Comparison of ENCODE assay signal across 16 cellular contexts in genomic region chrX:37405954-37406353, GRCh38. TPM values are rescaled to one million over a fixed set of nuclear protein-coding genes. Genes with fewer than 3 reads are reported as not detected.
DNase-seq lines count a peak whose midpoint lies in the region; ATAC-seq and TF ChIP-seq lines count a peak whose summit lies in the region.
"Had no signal": no experiment of that assay in that cellular context is flagged by ENCODE, and none has a peak within 500 bp of the region (broad histone marks: within the 10 kb centered on the region; RNA-seq: fewer than 3 reads in every experiment).

No MANE protein-coding gene starts in this region.

- H3K36me3 ChIP-seq in cardiac muscle cell (no peaks in the 10 kb centered on the region), left ventricle myocardium inferior (no peaks in the 10 kb centered on the region), adipocyte (ENCODE audit: control insufficient read depth, insufficient read depth, low read length, severe bottlenecking) (peaks cover under 1% of the 10 kb centered on the region), smooth muscle cell (ENCODE audit: low read depth) (no peaks in the 10 kb centered on the region)
- H3K36me3 ChIP-seq: prostate gland had no signal

- ATAC-seq in GM18511 (IDR thresholded peaks at IDR 0.05; ENCODE audit: unreplicated experiment) = no peak
- no peak for ATAC-seq in esophagus mucosa

- H3K27me3 ChIP-seq in cardiac muscle cell (no peaks in the 10 kb centered on the region), left ventricle myocardium inferior (ENCODE audit: low read depth) (no peaks in the 10 kb centered on the region), adipocyte (replicated peaks; ENCODE audit: control insufficient read depth, insufficient read depth, low read length) (no peaks in the 10 kb centered on the region), smooth muscle cell (ENCODE audit: low read depth) (no peaks in the 10 kb centered on the region)

- H2AFZ ChIP-seq in smooth muscle cell (ENCODE audit: low read depth) = no peak overlapping the region

- no peaks in the 10 kb centered on the region for H3K9me3 ChIP-seq in cardiac muscle cell (ENCODE audit: low read depth)
- no peaks in the 10 kb centered on the region for H3K9me3 ChIP-seq in left ventricle myocardium inferior (replicated peaks)
- H3K9me3 ChIP-seq in adipocyte (ENCODE audit: control insufficient read depth, low read length) = no peaks in the 10 kb centered on the region
- no peaks in the 10 kb centered on the region for H3K9me3 ChIP-seq in smooth muscle cell (replicated peaks; ENCODE audit: low read depth)
- H3K9me3 ChIP-seq: prostate gland had no signal

- WGBS in smooth muscle cell (ENCODE audit: low lambda C conversion rate) = 9% methylated on average over 2 of the region's 2 CpGs

- H3K4me2 ChIP-seq in smooth muscle cell = peak overlapping the region; percentile 49

- DNase-seq in cardiac muscle cell (ENCODE audit: low read depth in 1 of 2, low spot score in 1 of 2) (peak; percentile 23 to 84), left ventricle myocardium inferior (no peak), adipocyte (ENCODE audit: low read depth) (peak; percentile 67), glomerular visceral epithelial cell (ENCODE audit: extremely low spot score) (peak; percentile 18), smooth muscle cell (lab: John Stamatoyannopoulos, UW; ENCODE audit: unreplicated experiment) (no peak)
- no peak for DNase-seq in activated CD8-positive, alpha-beta memory T cell treated with anti-CD3 and anti-CD28 coated beads, Interleukin-2, amount 50 U/mL, for 4 hours
- DNase-seq: activated CD4-positive, alpha-beta T cell treated with anti-CD3 and anti-CD28 coated beads for 4 hours; activated naive CD8-positive, alpha-beta T cell treated with anti-CD3 and anti-CD28 coated beads for 36 hours; activated T-cell treated with anti-CD3 and anti-CD28 coated beads for 4 hours; Calu3; kidney glomerular epithelial cell; NCI-H1417; SHP77 had no signal

- intact Hi-C loops in left ventricle myocardium inferior (cut with micrococcal nuclease) = no loop called here

- H3F3A ChIP-seq in smooth muscle cell (ENCODE audit: low read depth) = no peaks in the 10 kb centered on the region

- no peaks in the 10 kb centered on the region for H3K79me2 ChIP-seq in smooth muscle cell (ENCODE audit: low read depth)

- TF ChIP-seq CTCF in cardiac muscle cell (IDR thresholded peaks at IDR 0.05; ENCODE audit: low read depth, low read length) = no peak
- no peak for TF ChIP-seq CTCF in left ventricle myocardium inferior (IDR thresholded peaks at IDR 0.05; ENCODE audit: borderline replicate concordance)
- no peak for TF ChIP-seq CTCF in smooth muscle cell (IDR thresholded peaks at IDR 0.05; ENCODE audit: borderline replicate concordance, insufficient read depth, poor library complexity, severe bottlenecking)

- H3K4me3 ChIP-seq in cardiac muscle cell (no peak overlapping the region), left ventricle myocardium inferior (no peak overlapping the region), adipocyte (ENCODE audit: low read length) (no peak overlapping the region), smooth muscle cell (no peak overlapping the region)
- H3K4me3 ChIP-seq: prostate gland had no signal

- H3K9ac ChIP-seq in adipocyte (ENCODE audit: low read length) (no peak overlapping the region), smooth muscle cell (ENCODE audit: low read depth) (no peak overlapping the region)

- H3K4me1 ChIP-seq in cardiac muscle cell (ENCODE audit: low read depth) (peaks cover 49% of the 10 kb centered on the region), left ventricle myocardium inferior (peaks cover 25% of the 10 kb centered on the region), adipocyte (ENCODE audit: control insufficient read depth, insufficient read depth, low read length) (peaks cover 5% of the 10 kb centered on the region), smooth muscle cell (ENCODE audit: low read depth) (peaks cover 6% of the 10 kb centered on the region)
- H3K4me1 ChIP-seq: prostate gland had no signal

- H3K27ac ChIP-seq in cardiac muscle cell = peak overlapping the region; percentile 78
- H3K27ac ChIP-seq in left ventricle myocardium inferior (replicated peaks) = no peak overlapping the region
- no peak overlapping the region for H3K27ac ChIP-seq in smooth muscle cell (ENCODE audit: low read depth)
- H3K27ac ChIP-seq: prostate gland had no signal

- H4K20me1 ChIP-seq in smooth muscle cell (ENCODE audit: low read depth) = peaks cover 26% of the 10 kb centered on the region

RNA-seq across cellular contexts. Expression of gene PRRG1, which starts 56.8 kb away (rescaled TPM):
- 13.4 and 13.8 TPM in 2 replicates for total RNA-seq in cardiac muscle cell
- 10.5 and 12.2 TPM in 2 replicates for polyA plus RNA-seq in cardiac muscle cell
- total RNA-seq in left ventricle myocardium inferior = 12.9 TPM
- total RNA-seq in smooth muscle cell = 33.3 and 47.0 TPM in 2 replicates
- polyA plus RNA-seq in smooth muscle cell = 9.6 and 14.4 TPM in 2 replicates
- total RNA-seq in esophagus mucosa = 6.9 TPM
- total RNA-seq: activated naive CD8-positive, alpha-beta T cell treated with anti-CD3 and anti-CD28 coated beads for 36 hours had no signal

Comparison
In these comparisons a context has a peak if more than half of its experiments do, and no peak if none do; other contexts are left out.
1. DNase-seq: peak in cardiac muscle cell (2 of 2), adipocyte (single experiment) and glomerular visceral epithelial cell (single experiment); none in left ventricle myocardium inferior (single experiment), smooth muscle cell (single experiment) and activated CD8-positive, alpha-beta memory T cell treated with anti-CD3 and anti-CD28 coated beads, Interleukin-2, amount 50 U/mL, for 4 hours (single experiment).